In genomic region chr13:91348906-91349435, GRCh38 we compare ENCODE assay signal across 8 cellular contexts. TPM values are rescaled to one million over a fixed set of nuclear protein-coding genes. Genes with fewer than 3 reads are reported as not detected.
DNase-seq lines count a peak whose midpoint lies in the region; ATAC-seq and TF ChIP-seq lines count a peak whose summit lies in the region.

No MANE protein-coding gene starts in this region.

- H3K36me3 Mint-ChIP-seq in activated T-helper 2 cell treated with anti-CD3 and anti-CD28 coated beads, Interferon-gamma antibody, Interleukin-2, Interleukin-4, amounts not matched to agents 10 μg/mL and 5 μg/mL and 100 μg/mL, durations not matched to agents 14 hours and 24 hours and 36 hours (ENCODE audit: low read depth): peaks cover 48% of the 10 kb centered on the region
- peaks cover 44% of the 10 kb centered on the region for H3K36me3 Mint-ChIP-seq in nephron (ENCODE audit: low read depth)

- H3K9me3 ChIP-seq in KOPT-K1 (ENCODE audit: insufficient read depth, low read length, poor library complexity, severe bottlenecking): no peaks in the 10 kb centered on the region

- DNase-seq in DMS79 treated with DMSO at 0.1 percent for 48 hours (lab: John Stamatoyannopoulos, UW) (peak; percentile 90), RPMI7951 (ENCODE audit: low read depth) (peak; percentile 75), fibroblast of peridontal ligament (ENCODE audit: extremely low read depth) (peak; percentile 80)
- peak; percentile 88 for DNase-seq in activated T-helper 2 cell treated with anti-CD3 and anti-CD28 coated beads, Interferon-gamma antibody, Interleukin-2, Interleukin-4, amounts not matched to agents 10 μg/mL and 5 μg/mL and 100 μg/mL, durations not matched to agents 14 hours and 24 hours and 36 hours (ENCODE audit: low spot score)
- DNase-seq in stimulated activated naive CD4-positive, alpha-beta T cell treated with Interleukin-2 at 50 U/mL for 16 hours (lab: John Stamatoyannopoulos, UW): peak; percentile 90

- no peaks in the 10 kb centered on the region for H3K9me3 Mint-ChIP-seq in activated T-helper 2 cell treated with anti-CD3 and anti-CD28 coated beads, Interferon-gamma antibody, Interleukin-2, Interleukin-4, amounts not matched to agents 10 μg/mL and 5 μg/mL and 100 μg/mL, durations not matched to agents 14 hours and 24 hours and 36 hours
- no peaks in the 10 kb centered on the region for H3K9me3 Mint-ChIP-seq in nephron

- ATAC-seq in GM21825 (IDR thresholded peaks at IDR 0.05; ENCODE audit: unreplicated experiment): peak; percentile 49

- no peaks in the 10 kb centered on the region for H3K27me3 Mint-ChIP-seq in activated T-helper 2 cell treated with anti-CD3 and anti-CD28 coated beads, Interferon-gamma antibody, Interleukin-2, Interleukin-4, amounts not matched to agents 10 μg/mL and 5 μg/mL and 100 μg/mL, durations not matched to agents 14 hours and 24 hours and 36 hours (ENCODE audit: low read depth)
- peaks cover 12% of the 10 kb centered on the region for H3K27me3 Mint-ChIP-seq in nephron (ENCODE audit: low read depth)

- H3K36me3 ChIP-seq in KOPT-K1 (ENCODE audit: insufficient read depth, low read length): peaks cover 50% of the 10 kb centered on the region

- H3K27ac ChIP-seq in KOPT-K1 (ENCODE audit: low read depth, low read length, poor library complexity, severe bottlenecking): peak overlapping the region; percentile 96

- peak overlapping the region; percentile 95 for H3K27ac Mint-ChIP-seq in activated T-helper 2 cell treated with anti-CD3 and anti-CD28 coated beads, Interferon-gamma antibody, Interleukin-2, Interleukin-4, amounts not matched to agents 10 μg/mL and 5 μg/mL and 100 μg/mL, durations not matched to agents 14 hours and 24 hours and 36 hours
- peak overlapping the region; percentile 87 to 95 (median 94) for H3K27ac Mint-ChIP-seq in nephron

- H3K4me3 Mint-ChIP-seq in activated T-helper 2 cell treated with anti-CD3 and anti-CD28 coated beads, Interferon-gamma antibody, Interleukin-2, Interleukin-4, amounts not matched to agents 10 μg/mL and 5 μg/mL and 100 μg/mL, durations not matched to agents 14 hours and 24 hours and 36 hours (ENCODE audit: low read depth): peak overlapping the region; percentile 98
- peak overlapping the region; percentile 88 to 97 (median 96) for H3K4me3 Mint-ChIP-seq in nephron

- peaks cover 38% of the 10 kb centered on the region for H3K4me1 Mint-ChIP-seq in activated T-helper 2 cell treated with anti-CD3 and anti-CD28 coated beads, Interferon-gamma antibody, Interleukin-2, Interleukin-4, amounts not matched to agents 10 μg/mL and 5 μg/mL and 100 μg/mL, durations not matched to agents 14 hours and 24 hours and 36 hours (ENCODE audit: low read depth)
- H3K4me1 Mint-ChIP-seq in nephron: peaks cover 40% of the 10 kb centered on the region

- TF ChIP-seq CTCF in nephron (IDR thresholded peaks at IDR 0.05; ENCODE audit: unreplicated experiment in 3 of 3): peak; percentile 92 to 95 (median 93)

- intact Hi-C loops in activated T-helper 2 cell treated with anti-CD3 and anti-CD28 coated beads, Interferon-gamma antibody, Interleukin-2, Interleukin-4, amounts not matched to agents 10 μg/mL and 5 μg/mL and 100 μg/mL, durations not matched to agents 14 hours and 24 hours and 36 hours (cut with micrococcal nuclease): loop anchor here (1.0 kb wide), 1 partner anchor 11 kb away; no protein-coding TSS in a partner anchor

RNA-seq across cellular contexts. Expression of gene MIR17HG, which starts 1.5 kb away (rescaled TPM):
- 2.3 and 3.9 TPM in 2 replicates for total RNA-seq in RPMI7951 (2014; rRNA removed; shearing (Covaris generic))
- 32.5 and 32.8 TPM in 2 replicates for total RNA-seq in activated T-helper 2 cell treated with anti-CD3 and anti-CD28 coated beads, Interferon-gamma antibody, Interleukin-2, Interleukin-4, amounts not matched to agents 10 μg/mL and 5 μg/mL and 100 μg/mL, durations not matched to agents 14 hours and 24 hours and 36 hours

RNA-seq across cellular contexts. Expression of gene GPC5, which starts 49.5 kb away (rescaled TPM):
- not detected in 2 replicates for total RNA-seq in RPMI7951 (2014; rRNA removed; shearing (Covaris generic))
- 0.57 and 1.1 TPM in 2 replicates for total RNA-seq in activated T-helper 2 cell treated with anti-CD3 and anti-CD28 coated beads, Interferon-gamma antibody, Interleukin-2, Interleukin-4, amounts not matched to agents 10 μg/mL and 5 μg/mL and 100 μg/mL, durations not matched to agents 14 hours and 24 hours and 36 hours

Comparison
In these comparisons a context has a peak if more than half of its experiments do, and no peak if none do; other contexts are left out.
1. Peak in every context shown above with its lines: DNase-seq, ATAC-seq and H3K27ac ChIP-seq.